15 cellular contexts compared by ENCODE assay signal in genomic region chr10:99450156-99450555, GRCh38.
"Had no signal": no experiment of that assay in that cellular context is flagged by ENCODE, and none has a peak within 500 bp of the region (broad histone marks: within the 10 kb centered on the region; RNA-seq: fewer than 3 reads in every experiment).

No MANE protein-coding gene starts in this region.

- H3K4me1 ChIP-seq: left lung, suprapubic skin, upper lobe of left lung had no signal

- H3K27ac ChIP-seq: epithelial cell of prostate, left lung, suprapubic skin, upper lobe of left lung, WERI-Rb-1 had no signal

- DNase-seq: activated CD4-positive, alpha-beta T cell treated with anti-CD3 and anti-CD28 coated beads, Interleukin-2, amount 50 U/mL, for 48 hours; activated naive CD4-positive, alpha-beta T cell treated with anti-CD3 and anti-CD28 coated beads, Interleukin-2, amount 50 U/mL, for 16 hours; dermis blood vessel endothelial cell; hippocampal formation; left lung; retina; stimulated activated CD4-positive, alpha-beta T cell treated with anti-CD3 and anti-CD28 coated beads, Interleukin-4, amount 100 ng/mL, for 4 hours; stimulated activated CD8-positive, alpha-beta memory T cell treated with anti-CD3 and anti-CD28 coated beads, Interleukin-4, amount 100 ng/mL, for 48 hours; stimulated activated naive CD4-positive, alpha-beta T cell treated with Interleukin-2 at 50 U/mL for 16 hours; T-helper 1 cell; upper lobe of left lung had no signal

- H3K9me3 ChIP-seq: left lung, suprapubic skin, upper lobe of left lung had no signal

- H3K4me3 ChIP-seq: left lung, suprapubic skin, upper lobe of left lung had no signal

- ATAC-seq: left lung; natural killer cell treated with Interleukin-12 subunit alpha and Interleukin-12 subunit beta and Interleukin-15 and Interleukin-18, amount 100 ng/mL, for 72 hours had no signal

- H3K36me3 ChIP-seq: left lung, suprapubic skin, upper lobe of left lung, WERI-Rb-1 had no signal
